Comparison of ENCODE assay signal across 26 cellular contexts in the genomic region with DNA sequence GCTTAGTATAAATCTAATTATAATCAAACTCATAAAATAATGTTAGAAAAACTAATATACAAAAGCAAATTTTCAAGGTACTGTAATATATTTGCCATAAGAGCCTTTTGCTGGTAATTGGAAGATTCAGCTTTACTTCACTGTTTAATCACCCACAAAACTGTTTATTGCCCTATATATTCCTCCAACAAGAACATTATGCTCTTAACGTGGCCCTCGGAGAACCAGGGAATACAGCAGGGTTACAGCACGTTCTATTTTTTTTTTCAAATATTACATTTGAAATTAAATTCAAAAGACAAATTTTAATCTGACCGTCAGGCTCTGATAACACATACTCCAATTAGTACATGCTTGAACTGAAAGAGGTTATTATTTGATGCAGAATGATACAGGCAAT.
"Had no signal": no experiment of that assay in that cellular context is flagged by ENCODE, and none has a peak within 500 bp of the region (broad histone marks: within the 10 kb centered on the region; RNA-seq: fewer than 3 reads in every experiment).

No MANE protein-coding gene starts in this region.

- FAIRE-seq: endometrium, endothelial cell of umbilical vein had no signal

- ATAC-seq: effector memory CD8-positive, alpha-beta T cell; esophagus mucosa; foreskin keratinocyte; gastrocnemius medialis; gastroesophageal sphincter; heart left ventricle; heart right ventricle had no signal

- DNase-seq: colonic mucosa; cortex of kidney; dermis blood vessel endothelial cell; dorsolateral prefrontal cortex; effector CD4-positive, alpha-beta T cell; effector CD8-positive, alpha-beta T cell; effector memory CD4-positive, alpha-beta T cell; effector memory CD8-positive, alpha-beta T cell; endodermal cell; erythroblast; esophagus squamous epithelium; foreskin fibroblast; foreskin keratinocyte; foreskin melanocyte; gastrocnemius medialis; glutamatergic neuron; head of caudate nucleus; heart left ventricle; heart right ventricle had no signal

- H3K27ac ChIP-seq: colonic mucosa, coronary artery, dorsolateral prefrontal cortex, epithelial cell of prostate, esophagus muscularis mucosa, esophagus squamous epithelium, foreskin keratinocyte, gastrocnemius medialis, gastroesophageal sphincter, heart left ventricle, heart right ventricle had no signal

- H3K4me3 ChIP-seq: colonic mucosa, coronary artery, dorsolateral prefrontal cortex, esophagus muscularis mucosa, esophagus squamous epithelium, gastrocnemius medialis, gastroesophageal sphincter, heart left ventricle, heart right ventricle had no signal
